ENCODE assay signal across 20 cellular contexts in the genomic region with DNA sequence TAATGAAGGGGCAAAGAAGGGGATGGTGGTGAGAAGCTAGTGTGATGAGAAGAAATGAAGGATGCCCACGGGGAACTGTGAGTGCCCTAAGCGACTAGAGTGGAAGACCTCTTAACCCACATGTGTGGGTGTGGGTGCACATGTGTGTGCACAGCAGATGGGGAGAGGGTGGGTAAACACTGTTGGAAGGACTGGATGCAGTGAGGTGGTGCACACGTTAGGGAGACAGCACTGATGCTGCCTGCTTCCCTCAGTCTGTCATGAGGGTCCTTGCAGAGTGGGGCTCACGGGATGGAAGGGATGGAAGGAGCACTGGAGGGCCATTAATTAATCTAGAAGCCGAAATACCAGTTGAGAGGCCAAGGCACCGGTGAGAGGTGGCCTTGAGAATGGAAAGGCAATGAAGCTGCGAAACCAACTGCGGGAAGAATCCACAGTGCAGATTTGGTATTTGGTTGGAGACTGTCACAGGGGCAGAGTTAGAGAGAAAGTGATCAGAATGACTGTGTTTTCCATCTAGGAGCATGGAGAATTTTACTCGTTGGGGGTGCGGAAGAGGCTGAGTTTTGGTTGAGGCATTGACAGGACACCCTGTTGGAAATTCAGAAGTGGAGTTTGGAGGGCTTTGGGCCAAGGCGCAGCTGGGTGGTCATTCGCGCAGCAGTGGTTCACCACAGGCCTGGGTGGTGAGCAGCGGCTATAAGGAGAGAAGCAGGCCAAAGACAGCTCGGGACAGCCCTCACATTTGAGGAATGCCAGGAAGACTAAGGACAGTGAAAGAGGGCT. TPM values are rescaled to one million over a fixed set of nuclear protein-coding genes. Genes with fewer than 3 reads are reported as not detected.
DNase-seq lines count a peak whose midpoint lies in the region; ATAC-seq, FAIRE-seq and TF ChIP-seq lines count a peak whose summit lies in the region.
"Had no signal": no experiment of that assay in that cellular context is flagged by ENCODE, and none has a peak within 500 bp of the region (broad histone marks: within the 10 kb centered on the region; RNA-seq: fewer than 3 reads in every experiment).

No MANE protein-coding gene starts in this region.

- intact Hi-C loops in K562 (cut with micrococcal nuclease): no loop called here

- peaks cover 19% of the 10 kb centered on the region for H3K79me2 ChIP-seq in K562 (ENCODE audit: control insufficient read depth, insufficient read depth, low read length)

- H3K4me3 Mint-ChIP-seq in IgD-negative memory B cell: peak overlapping the region in 1 of 4 donors; percentile 2

- H4K20me1 ChIP-seq in K562 (replicated peaks; ENCODE audit: control insufficient read depth, insufficient read depth, low read length): peaks cover 7% of the 10 kb centered on the region; the same call in 1 of the 2 replicates

- DNase-seq in activated effector memory CD4-positive, alpha-beta T cell treated with anti-CD3 and anti-CD28 coated beads, Interleukin-2, amount 50 U/mL, for 16 hours: peak; percentile 54
- DNase-seq in activated effector memory CD4-positive, alpha-beta T cell treated with Interleukin-2 at 50 U/mL for 16 hours: no peak
- DNase-seq in K562 (ENCODE audit: extremely low read depth in 1 of 4, low spot score in 3 of 4) (no peak), ureter (ENCODE audit: low spot score) (no peak)
- no peak for DNase-seq in stimulated activated CD4-positive, alpha-beta T cell treated with anti-CD3 and anti-CD28 coated beads, Interleukin-2, amount 100 ng/mL, for 24 hours
- DNase-seq: activated gamma-delta T cell, body of pancreas, glutamatergic neuron, HCEC 1CT, lower lobe of right lung, MG63, NCI-H1694, NCI-H446 treated with DMSO at 0.1 percent for 48 hours had no signal

- WGBS in K562 (ENCODE audit: insufficient coverage, low coverage, missing lambda C conversion rate): 85% methylated on average over 15 of the region's 15 CpGs

- TF ChIP-seq RAD21 in K562 (CRISPR knock-in tag; conservative IDR thresholded peaks at IDR 0.05 in 1 of 2, IDR thresholded peaks at IDR 0.05 in 1 of 2): no peak

- in situ Hi-C loops in K562 (cut with MboI): no loop called here

- H3K36me3 ChIP-seq in K562 (ENCODE audit: control insufficient read depth, insufficient read depth, low read length) (peaks cover 27% of the 10 kb centered on the region; the same call in 2 of the 3 replicates), neutrophil (peaks cover 50% of the 10 kb centered on the region)
- H3K36me3 ChIP-seq: lower lobe of right lung, MG63, suprapubic skin had no signal

- no peaks in the 10 kb centered on the region for H3K27me3 ChIP-seq in K562 (ENCODE audit: control insufficient read depth in 2 of 2, insufficient read depth in 2 of 2, low read length in 2 of 2)
- H3K27me3 ChIP-seq in neutrophil: no peaks in the 10 kb centered on the region
- H3K27me3 ChIP-seq: body of pancreas, esophagus muscularis mucosa, MG63, right atrium auricular region, suprapubic skin had no signal

- no TSS peak for BruUV-seq in K562 (replicated peaks; lab: Mats Ljungman, UMichigan)

- no peak overlapping the region for H2AFZ ChIP-seq in K562 (ENCODE audit: low read depth, low read length)

- CTCF ChIA-PET in K562 (lab: Yijun Ruan, JAX; ENCODE audit: low intra/inter-chr PET ratio): no interaction called here

- ATAC-seq in K562 (peak; percentile 5; the same call in 1 of the 3 replicates), HG03139 (IDR thresholded peaks at IDR 0.05; ENCODE audit: unreplicated experiment) (no peak)
- ATAC-seq: body of pancreas, lower lobe of right lung had no signal

- no peaks in the 10 kb centered on the region for H3K9me3 Mint-ChIP-seq in IgD-negative memory B cell

- peak overlapping the region; percentile 37 to 85 (median 81) for H3K27ac Mint-ChIP-seq in IgD-negative memory B cell

- POLR2A ChIA-PET in K562 (lab: Yijun Ruan, JAX): interaction anchor here (0.6 to 6.9 kb wide), 6 partner anchors 9 to 404 kb away, joined by 3 to 93 read pairs (median 4); partner anchors contain the start of gene RCSD1

- no peak for FAIRE-seq in K562 (lab: Jason Lieb, UNC)
- FAIRE-seq: HTR-8/SVneo had no signal

- TF ChIP-seq EP300 in K562 (IDR thresholded peaks at IDR 0.05; ENCODE audit: low read length): no peak

- TF ChIP-seq POLR2A in K562 (conservative IDR thresholded peaks at IDR 0.05): peak; percentile 53

- no peak overlapping the region for H3K27ac ChIP-seq in K562 (ENCODE audit: extremely low read depth, low read depth, low read length)
- peak overlapping the region; percentile 99 for H3K27ac ChIP-seq in neutrophil
- H3K27ac ChIP-seq: body of pancreas, esophagus muscularis mucosa, lower lobe of right lung, right atrium auricular region, suprapubic skin had no signal

- H3K4me3 ChIP-seq in K562: no peak overlapping the region
- H3K4me3 ChIP-seq in neutrophil (ENCODE audit: low read depth in 1 of 2, low read length in 1 of 2): no peak overlapping the region
- H3K4me3 ChIP-seq: body of pancreas, esophagus muscularis mucosa, lower lobe of right lung, MG63, right atrium auricular region, suprapubic skin had no signal

- H3K4me1 Mint-ChIP-seq in IgD-negative memory B cell: peaks cover 52 to 71% (median 62%) of the 10 kb centered on the region in 3 donors

- no peaks in the 10 kb centered on the region for H3K36me3 Mint-ChIP-seq in IgD-negative memory B cell

- no peaks in the 10 kb centered on the region for H3K9me1 ChIP-seq in K562 (ENCODE audit: control insufficient read depth, insufficient read depth, low read length)

- H3K9ac ChIP-seq in K562 (ENCODE audit: insufficient read depth in 1 of 2, low read depth in 2 of 2, low read length in 2 of 2): no peak overlapping the region

- H3K4me1 ChIP-seq in K562 (replicated peaks in 1 of 2; ENCODE audit: control insufficient read depth in 2 of 2, insufficient read depth in 2 of 2, low read length in 2 of 2) (peaks cover 16 to 39% of the 10 kb centered on the region in 2 experiments; a peak in 4 of 5 replicates), neutrophil (ENCODE audit: control insufficient read depth in 1 of 2, insufficient read depth in 1 of 2, low read depth in 1 of 2, low read length in 1 of 2) (peaks cover 60 to 87% of the 10 kb centered on the region in 2 experiments)
- H3K4me1 ChIP-seq: body of pancreas had no signal

- no peaks in the 10 kb centered on the region for H3K27me3 Mint-ChIP-seq in IgD-negative memory B cell

- H3K9me3 ChIP-seq in K562 (replicated peaks; ENCODE audit: control insufficient read depth, insufficient read depth, low read depth, low read length) (no peaks in the 10 kb centered on the region), neutrophil (no peaks in the 10 kb centered on the region)
- H3K9me3 ChIP-seq: body of pancreas, esophagus muscularis mucosa, lower lobe of right lung, MG63, right atrium auricular region, suprapubic skin had no signal

- no peak overlapping the region for H3K4me2 ChIP-seq in K562 (ENCODE audit: insufficient read depth, low read length)

- TF ChIP-seq CTCF in K562 (IDR thresholded peaks at IDR 0.05 in 2 of 3, conservative IDR thresholded peaks at IDR 0.05 in 1 of 3; ENCODE audit: insufficient read depth in 2 of 3, low read depth in 1 of 3, low read length in 3 of 3) (no peak), neutrophil (IDR thresholded peaks at IDR 0.05) (no peak)

TF ChIP-seq in K562, 482 proteins besides CTCF, POLR2A, EP300 and RAD21 (continues in another document):
- TF ChIP-seq E4F1 (CRISPR knock-in tag; IDR thresholded peaks at IDR 0.05; ENCODE audit: borderline replicate concordance): no peak

RNA-seq across cellular contexts. Expression of gene RCSD1, which starts 15.8 kb away (rescaled TPM):
- 249 TPM for polyA plus RNA-seq in IgD-negative memory B cell
- 51.0 and 78.1 TPM in 2 replicates for total RNA-seq in K562 (2011; cell fraction: chromatin; rRNA removed; ENCODE audit: low replicate concordance)
- total RNA-seq in K562 (2011; cell fraction: nucleolus; rRNA removed): 34.9 and 38.6 TPM in 2 replicates
- total RNA-seq in K562 (2011; cell fraction: nucleoplasm; rRNA removed): 48.1 and 85.4 TPM in 2 replicates
- 45.3 and 48.0 TPM in 2 replicates for total RNA-seq in K562 (2014; rRNA removed)
- 41.6 and 42.3 TPM in 2 replicates for total RNA-seq in K562 (2014; rRNA removed; fragmentation: Illumina TruSeq; extraction: Trizol)
- 37.3 and 39.4 TPM in 2 replicates for total RNA-seq in K562 (2015; rRNA removed; fragmentation: Illumina TruSeq; extraction: Trizol)
- 41.5 and 50.9 TPM in 2 replicates for total RNA-seq in K562 (2021)
- 64.5 and 69.8 TPM in 2 replicates for polyA plus RNA-seq in K562 (2011; rRNA removed)
- polyA plus RNA-seq in K562 (2011; cell fraction: cytosol; rRNA removed): 45.8 and 49.9 TPM in 2 replicates
- 27.5 and 28.0 TPM in 2 replicates for polyA plus RNA-seq in K562 (2011; cell fraction: nucleus; rRNA removed)
- 41.5 and 91.2 TPM in 2 replicates for polyA plus RNA-seq in K562 (2012)
- 48.3 and 50.5 TPM in 2 replicates for polyA plus RNA-seq in K562 (2014; fragmentation: Illumina TruSeq; extraction: Trizol)
- 1 to 10 TPM; 7.8 to 9.1 TPM for polyA plus RNA-seq in K562 (2014; fragmentation: Nextera tagmentation; extraction: Ambion mirVana)
- 53.2 and 54.5 TPM in 2 replicates for polyA plus RNA-seq in K562 (2014; rRNA removed)
- 59.8 and 70.7 TPM in 2 replicates for polyA minus RNA-seq in K562 (2011; rRNA and poly(A)+ RNA removed)
- 34.8 and 46.1 TPM in 2 replicates for polyA minus RNA-seq in K562 (2011; cell fraction: cytosol; rRNA and poly(A)+ RNA removed)
- polyA minus RNA-seq in K562 (2011; cell fraction: nucleus; rRNA and poly(A)+ RNA removed): 19.0 and 26.1 TPM in 2 replicates
- 8.7 TPM for total RNA-seq in ureter
